ENCODE assay signal across 8 cellular contexts in genomic region chr17:43175213-43176118, GRCh38. TPM values are rescaled to one million over a fixed set of nuclear protein-coding genes. Genes with fewer than 3 reads are reported as not detected.
DNase-seq lines count a peak whose midpoint lies in the region; ATAC-seq, FAIRE-seq and TF ChIP-seq lines count a peak whose summit lies in the region.
"Had no signal": no experiment of that assay in that cellular context is flagged by ENCODE, and none has a peak within 500 bp of the region (broad histone marks: within the 10 kb centered on the region; RNA-seq: fewer than 3 reads in every experiment).

No MANE protein-coding gene starts in this region.

- H2AFZ ChIP-seq in GM23338, result no peak overlapping the region

- no peaks in the 10 kb centered on the region for H3K27me3 ChIP-seq in GM23338 (ENCODE audit: insufficient read depth)

- intact Hi-C loops in activated CD4-positive, alpha-beta memory T cell treated with anti-CD3 and anti-CD28 coated beads for 36 hours (cut with micrococcal nuclease), result no loop called here

- ATAC-seq in GM23338 (no peak), GM18868 (IDR thresholded peaks at IDR 0.05; ENCODE audit: unreplicated experiment) (no peak), HG03342 (IDR thresholded peaks at IDR 0.05; ENCODE audit: unreplicated experiment) (no peak)
- ATAC-seq in stimulated activated effector memory CD8-positive, alpha-beta T cell treated with anti-CD3 and anti-CD28 coated beads, Interleukin-12 subunit alpha, Interleukin-12 subunit beta, amount 100 ng/mL, for 72 hours, result no peak

- no peaks in the 10 kb centered on the region for H3K79me2 ChIP-seq in GM23338 (replicated peaks; ENCODE audit: insufficient read depth)

- H3K36me3 ChIP-seq in GM23338 (ENCODE audit: insufficient read depth), result no peaks in the 10 kb centered on the region; the same call in 1 of the 2 replicates

- H3K27ac ChIP-seq in GM23338 (ENCODE audit: low read depth), result peak overlapping the region; percentile 24; the same call in 1 of the 2 replicates

- H3K4me3 ChIP-seq in GM23338 (no peak overlapping the region), fibroblast of the aortic adventitia (ENCODE audit: low read depth, low read length) (no peak overlapping the region)

- H3K4me1 Mint-ChIP-seq in GM23338, result peaks cover 11% of the 10 kb centered on the region; the same call in 2 of the 3 replicates
- peaks cover 41% of the 10 kb centered on the region for H3K4me1 Mint-ChIP-seq in activated CD4-positive, alpha-beta memory T cell treated with anti-CD3 and anti-CD28 coated beads for 36 hours (ENCODE audit: low read depth)
- H3K4me1 Mint-ChIP-seq in stimulated activated effector memory CD8-positive, alpha-beta T cell treated with anti-CD3 and anti-CD28 coated beads, Interleukin-12 subunit alpha, Interleukin-12 subunit beta, amount 100 ng/mL, for 72 hours, result peaks cover 29% of the 10 kb centered on the region

- TF ChIP-seq CTCF in GM23338 (conservative IDR thresholded peaks at IDR 0.05; ENCODE audit: low read depth in 2 of 2) (no peak), fibroblast of the aortic adventitia (IDR thresholded peaks at IDR 0.05; ENCODE audit: insufficient read depth, low read length) (no peak), D721Med (IDR thresholded peaks at IDR 0.05; ENCODE audit: insufficient read depth, missing control alignments) (no peak)

- H3K27me3 Mint-ChIP-seq in GM23338 (ENCODE audit: insufficient read depth, low read depth, poor library complexity), result no peaks in the 10 kb centered on the region
- no peaks in the 10 kb centered on the region for H3K27me3 Mint-ChIP-seq in activated CD4-positive, alpha-beta memory T cell treated with anti-CD3 and anti-CD28 coated beads for 36 hours

- CTCF ChIA-PET in activated CD4-positive, alpha-beta memory T cell treated with anti-CD3 and anti-CD28 coated beads for 36 hours (lab: Charles Lee), result interaction anchor here (0.9 kb wide), 1 partner anchor 186 kb away, joined by 3 read pairs; no protein-coding TSS in a partner anchor

- peaks cover 4% of the 10 kb centered on the region; the same call in 1 of the 2 replicates for H4K20me1 ChIP-seq in GM23338 (replicated peaks; ENCODE audit: insufficient read depth)

- H3K4me2 ChIP-seq in GM23338, result no peak overlapping the region

- H3K27ac Mint-ChIP-seq in GM23338, result no peak overlapping the region
- H3K27ac Mint-ChIP-seq in activated CD4-positive, alpha-beta memory T cell treated with anti-CD3 and anti-CD28 coated beads for 36 hours, result peak overlapping the region; percentile 96
- peak overlapping the region; percentile 92 for H3K27ac Mint-ChIP-seq in stimulated activated effector memory CD8-positive, alpha-beta T cell treated with anti-CD3 and anti-CD28 coated beads, Interleukin-12 subunit alpha, Interleukin-12 subunit beta, amount 100 ng/mL, for 72 hours

- H3K9me2 ChIP-seq in GM23338 (ENCODE audit: insufficient read depth), result no peaks in the 10 kb centered on the region

- H3K4me3 Mint-ChIP-seq in GM23338, result no peak overlapping the region
- H3K4me3 Mint-ChIP-seq in activated CD4-positive, alpha-beta memory T cell treated with anti-CD3 and anti-CD28 coated beads for 36 hours, result peak overlapping the region; percentile 46
- H3K4me3 Mint-ChIP-seq in stimulated activated effector memory CD8-positive, alpha-beta T cell treated with anti-CD3 and anti-CD28 coated beads, Interleukin-12 subunit alpha, Interleukin-12 subunit beta, amount 100 ng/mL, for 72 hours, result peak overlapping the region; percentile 45

- H3F3A ChIP-seq in GM23338 (replicated peaks; ENCODE audit: low read depth), result peaks cover 2% of the 10 kb centered on the region; the same call in 1 of the 2 replicates

- DNase-seq in GM23338 (ENCODE audit: low spot score), result no peak
- DNase-seq in activated CD4-positive, alpha-beta memory T cell treated with anti-CD3 and anti-CD28 coated beads for 36 hours, result no peak
- DNase-seq in fibroblast of the aortic adventitia (ENCODE audit: low read depth), result peak; percentile 88
- DNase-seq in stimulated activated effector memory CD8-positive, alpha-beta T cell treated with anti-CD3 and anti-CD28 coated beads, Interleukin-12 subunit alpha, Interleukin-12 subunit beta, amount 100 ng/mL, for 72 hours (ENCODE audit: low spot score in 2 of 2), result no peak
- DNase-seq in D721Med (ENCODE audit: insufficient read length, low spot score), result no peak
- DNase-seq: activated effector memory CD4-positive, alpha-beta T cell treated with anti-CD3 and anti-CD28 coated beads, Interleukin-2, amount 50 U/mL, for 16 hours had no signal

- no peak for FAIRE-seq in D721Med (lab: Jason Lieb, UNC)

- H3K36me3 Mint-ChIP-seq in GM23338 (ENCODE audit: low read depth), result 0 out of 3 replicates have a peak, but pooled peaks cover 5% of the 10 kb centered on the region
- peaks cover 28% of the 10 kb centered on the region for H3K36me3 Mint-ChIP-seq in activated CD4-positive, alpha-beta memory T cell treated with anti-CD3 and anti-CD28 coated beads for 36 hours
- peaks cover 59% of the 10 kb centered on the region for H3K36me3 Mint-ChIP-seq in stimulated activated effector memory CD8-positive, alpha-beta T cell treated with anti-CD3 and anti-CD28 coated beads, Interleukin-12 subunit alpha, Interleukin-12 subunit beta, amount 100 ng/mL, for 72 hours

- H3K4me1 ChIP-seq in GM23338 (ENCODE audit: insufficient read depth), result no peaks in the 10 kb centered on the region; the same call in 1 of the 2 replicates

- H3K9me3 Mint-ChIP-seq in GM23338, result no peaks in the 10 kb centered on the region
- no peaks in the 10 kb centered on the region for H3K9me3 Mint-ChIP-seq in activated CD4-positive, alpha-beta memory T cell treated with anti-CD3 and anti-CD28 coated beads for 36 hours
- no peaks in the 10 kb centered on the region for H3K9me3 Mint-ChIP-seq in stimulated activated effector memory CD8-positive, alpha-beta T cell treated with anti-CD3 and anti-CD28 coated beads, Interleukin-12 subunit alpha, Interleukin-12 subunit beta, amount 100 ng/mL, for 72 hours

- POLR2A ChIA-PET in activated CD4-positive, alpha-beta memory T cell treated with anti-CD3 and anti-CD28 coated beads for 36 hours (lab: Charles Lee), result interaction anchor here (0.6 to 1.5 kb wide), 5 partner anchors 140 to 192 kb away, joined by 3 to 4 read pairs (median 4); partner anchors contain the start of gene RPL27

TF ChIP-seq in GM23338, 12 proteins besides CTCF, POLR2A, EP300 and RAD21 (continues in another document):
- no peak for TF ChIP-seq JUNB (IDR thresholded peaks at IDR 0.05; ENCODE audit: unreplicated experiment)
- no peak for TF ChIP-seq REST (IDR thresholded peaks at IDR 0.05; ENCODE audit: unreplicated experiment)
- TF ChIP-seq POLR2AphosphoS5 (IDR thresholded peaks at IDR 0.05; ENCODE audit: low read depth), result no peak
- TF ChIP-seq NANOG (IDR thresholded peaks at IDR 0.05; ENCODE audit: borderline replicate concordance), result no peak
- no peak for TF ChIP-seq ZNF114 (CRISPR knock-in tag; IDR thresholded peaks at IDR 0.05)

RNA-seq across cellular contexts. Expression of gene NBR1, which starts 4.5 kb away (rescaled TPM):
- 32.3 and 36.8 TPM in 2 replicates for total RNA-seq in GM23338 (2014; rRNA removed; shearing (Covaris generic))
- polyA plus RNA-seq in GM23338 (2016; fragmentation: Nextera tagmentation; extraction: Ambion mirVana), result 10.1 and 12.6 TPM in 2 replicates
- total RNA-seq in activated CD4-positive, alpha-beta memory T cell treated with anti-CD3 and anti-CD28 coated beads for 36 hours, result 10 to 100 TPM; 62.0 to 65.9 TPM
- total RNA-seq in fibroblast of the aortic adventitia (ENCODE audit: low replicate concordance), result 63.2 and 111 TPM in 2 replicates

RNA-seq across cellular contexts. Expression of gene TMEM106A, which starts 36.2 kb away (rescaled TPM):
- total RNA-seq in GM23338 (2014; rRNA removed; shearing (Covaris generic)), result 0.78 and 1.5 TPM in 2 replicates
- polyA plus RNA-seq in GM23338 (2016; fragmentation: Nextera tagmentation; extraction: Ambion mirVana), result 1.1 and 2.4 TPM in 2 replicates
- total RNA-seq in activated CD4-positive, alpha-beta memory T cell treated with anti-CD3 and anti-CD28 coated beads for 36 hours, result 10 to 100 TPM; 10.1 to 10.4 TPM
- 4.3 and 7.2 TPM in 2 replicates for total RNA-seq in fibroblast of the aortic adventitia (ENCODE audit: low replicate concordance)

RNA-seq across cellular contexts. Expression of gene BRCA1, which starts 50.3 kb away (rescaled TPM):
- 31.9 and 45.9 TPM in 2 replicates for total RNA-seq in GM23338 (2014; rRNA removed; shearing (Covaris generic))
- 37.8 and 43.2 TPM in 2 replicates for polyA plus RNA-seq in GM23338 (2016; fragmentation: Nextera tagmentation; extraction: Ambion mirVana)
- 100 to 1,000 TPM in 1 of 2 experiments, 10 to 100 TPM in 1; 92.8 to 103 TPM for total RNA-seq in activated CD4-positive, alpha-beta memory T cell treated with anti-CD3 and anti-CD28 coated beads for 36 hours
- 13.0 and 44.6 TPM in 2 replicates for total RNA-seq in fibroblast of the aortic adventitia (ENCODE audit: low replicate concordance)

RNA-seq across cellular contexts. Expression of gene CCDC200, which starts 53.0 kb away (rescaled TPM):
- total RNA-seq in GM23338 (2014; rRNA removed; shearing (Covaris generic)), result not detected in 2 replicates
- polyA plus RNA-seq in GM23338 (2016; fragmentation: Nextera tagmentation; extraction: Ambion mirVana), result 0.31 TPM in 1 of 2 replicates, not detected in the other
- total RNA-seq in activated CD4-positive, alpha-beta memory T cell treated with anti-CD3 and anti-CD28 coated beads for 36 hours, result not detected
- not detected in 2 replicates for total RNA-seq in fibroblast of the aortic adventitia (ENCODE audit: low replicate concordance)

RNA-seq across cellular contexts. Expression of gene RNU2-1, which starts 58.3 kb away (rescaled TPM):
- not detected in 2 replicates for total RNA-seq in GM23338 (2014; rRNA removed; shearing (Covaris generic))
- 9.2 and 11.2 TPM in 2 replicates for polyA plus RNA-seq in GM23338 (2016; fragmentation: Nextera tagmentation; extraction: Ambion mirVana)
- 1,000 to 10,000 TPM; 5,509 to 5,687 TPM for total RNA-seq in activated CD4-positive, alpha-beta memory T cell treated with anti-CD3 and anti-CD28 coated beads for 36 hours
- not detected in 2 replicates for total RNA-seq in fibroblast of the aortic adventitia (ENCODE audit: low replicate concordance)
